ENCODE assay signal across 8 cellular contexts in the genomic region with DNA sequence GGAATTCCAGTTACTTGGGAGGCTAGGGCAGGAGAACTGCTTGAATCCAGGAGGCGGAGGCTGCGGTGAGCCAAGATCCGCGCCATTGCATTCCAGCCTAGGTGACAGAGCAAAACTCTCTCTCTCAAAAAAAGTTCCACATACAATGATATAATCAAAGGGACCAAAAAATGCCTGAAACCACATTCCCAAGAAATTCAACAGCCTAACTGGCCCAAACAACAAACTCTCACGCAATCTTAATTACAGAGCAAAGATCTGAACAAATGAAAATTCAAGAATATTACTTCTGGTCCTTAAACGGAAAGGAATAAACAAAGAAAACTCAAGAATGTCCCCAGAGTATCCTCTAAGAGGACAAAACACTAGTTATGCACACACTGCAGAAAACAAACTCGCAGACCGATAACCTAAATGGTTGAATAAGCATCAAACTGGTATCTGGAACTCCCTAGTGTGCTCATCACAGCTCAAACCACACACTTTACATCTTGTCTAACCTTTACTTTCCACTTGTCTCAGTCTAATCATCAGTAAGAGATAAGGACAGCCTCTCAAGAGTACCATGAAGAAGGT. TPM values are rescaled to one million over a fixed set of nuclear protein-coding genes. Genes with fewer than 3 reads are reported as not detected.
DNase-seq lines count a peak whose midpoint lies in the region; ATAC-seq and TF ChIP-seq lines count a peak whose summit lies in the region.

No MANE protein-coding gene starts in this region.

- intact Hi-C loops in heart left ventricle (cut with DNase I) (loop anchor here in 1 of 10 donors (5.0 kb wide), 1 partner anchor 32 kb away; a partner anchor contains a TSS), cardiac septum (cut with DNase I) (no loop called here), uterus (cut with DNase I; ENCODE audit: low total_unique reads) (no loop called here)

- no peaks in the 10 kb centered on the region for H3K9me3 Mint-ChIP-seq in WTC11

- DNase-seq in heart left ventricle (no peak), cardiac septum (ENCODE audit: low spot score) (no peak), WTC11 (ENCODE audit: low spot score) (no peak), uterus (no peak), NCI-H1105 (lab: John Stamatoyannopoulos, UW) (no peak), DMS153 (lab: John Stamatoyannopoulos, UW) (no peak), middle frontal gyrus (ENCODE audit: extremely low spot score, low spot score) (no peak)

- H3K9ac ChIP-seq in iPS-20b (ENCODE audit: low read depth, low read length) = peak overlapping the region; percentile 4; the same call in 1 of the 2 replicates

- CTCF ChIA-PET in WTC11 (lab: Charles Lee) = interaction anchor here (0.5 to 8.4 kb wide), 3 partner anchors 22 to 33 kb away, joined by 3 to 89 read pairs (median 4); no protein-coding TSS in a partner anchor

- peak overlapping the region; percentile 88 for H3K4me3 Mint-ChIP-seq in WTC11

- peaks cover 23% of the 10 kb centered on the region for H3K36me3 Mint-ChIP-seq in WTC11

- no peaks in the 10 kb centered on the region for H3K27me3 ChIP-seq in heart left ventricle
- H3K27me3 ChIP-seq in iPS-20b (ENCODE audit: insufficient read depth, low read length) = no peaks in the 10 kb centered on the region
- no peaks in the 10 kb centered on the region for H3K27me3 ChIP-seq in uterus

- POLR2A ChIA-PET in WTC11 (lab: Charles Lee) = no interaction called here

- ATAC-seq in heart left ventricle (no peak), WTC11 (no peak)

- no peaks in the 10 kb centered on the region for H3K9me3 ChIP-seq in heart left ventricle
- H3K9me3 ChIP-seq in iPS-20b (ENCODE audit: insufficient read depth, low read depth, low read length) = no peaks in the 10 kb centered on the region
- no peaks in the 10 kb centered on the region for H3K9me3 ChIP-seq in uterus

- 50 to 62% (median 55%) methylated on average over 8 of the region's 8 CpGs for WGBS in heart left ventricle, 4 donors

- peak overlapping the region; percentile 69 for H3K27ac Mint-ChIP-seq in WTC11

- TF ChIP-seq CTCF in heart left ventricle (IDR thresholded peaks at IDR 0.05) (no peak), WTC11 (IDR thresholded peaks at IDR 0.05) (no peak), uterus (IDR thresholded peaks at IDR 0.05) (no peak)

- no peak for TF ChIP-seq POLR2A in heart left ventricle (IDR thresholded peaks at IDR 0.05)
- TF ChIP-seq POLR2A in uterus (IDR thresholded peaks at IDR 0.05) = no peak

- peaks cover 38% of the 10 kb centered on the region for H3K4me1 Mint-ChIP-seq in WTC11

- H3K27ac ChIP-seq in heart left ventricle (peak overlapping the region in 8 of 12 donors; percentile 3 to 92 (median 22)), iPS-20b (ENCODE audit: low read length) (no peak overlapping the region), uterus (no peak overlapping the region)

- no peaks in the 10 kb centered on the region for H3K27me3 Mint-ChIP-seq in WTC11 (ENCODE audit: low read depth)

- H3K4me3 ChIP-seq in heart left ventricle (peak overlapping the region in 11 of 12 donors; percentile 3 to 100 (median 93)), iPS-20b (ENCODE audit: low read length) (peak overlapping the region; percentile 97), uterus (peak overlapping the region; percentile 83 to 98)

- H3K36me3 ChIP-seq in heart left ventricle (peaks cover 0 to 40% (median 38%) of the 10 kb centered on the region in 9 donors), iPS-20b (ENCODE audit: insufficient read depth, low read depth, low read length) (peaks cover 40% of the 10 kb centered on the region), uterus (no peaks in the 10 kb centered on the region)

- peaks cover 0 to 61% (median 44%) of the 10 kb centered on the region in 12 donors for H3K4me1 ChIP-seq in heart left ventricle
- 0 out of 2 replicates have a peak, but pooled peaks cover 5% of the 10 kb centered on the region for H3K4me1 ChIP-seq in iPS-20b (ENCODE audit: insufficient read depth, low read length)
- no peaks in the 10 kb centered on the region for H3K4me1 ChIP-seq in uterus

TF ChIP-seq in WTC11, 78 proteins besides CTCF, POLR2A, EP300 and RAD21:
- TF ChIP-seq FOXP1 (CRISPR knock-in tag; IDR thresholded peaks at IDR 0.05; ENCODE audit: borderline replicate concordance) = no peak
- TF ChIP-seq, protein P1, sequence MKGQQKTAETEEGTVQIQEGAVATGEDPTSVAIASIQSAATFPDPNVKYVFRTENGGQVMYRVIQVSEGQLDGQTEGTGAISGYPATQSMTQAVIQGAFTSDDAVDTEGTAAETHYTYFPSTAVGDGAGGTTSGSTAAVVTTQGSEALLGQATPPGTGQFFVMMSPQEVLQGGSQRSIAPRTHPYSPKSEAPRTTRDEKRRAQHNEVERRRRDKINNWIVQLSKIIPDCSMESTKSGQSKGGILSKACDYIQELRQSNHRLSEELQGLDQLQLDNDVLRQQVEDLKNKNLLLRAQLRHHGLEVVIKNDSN (CRISPR knock-in tag; IDR thresholded peaks at IDR 0.05) = no peak
- TF ChIP-seq, protein P2, sequence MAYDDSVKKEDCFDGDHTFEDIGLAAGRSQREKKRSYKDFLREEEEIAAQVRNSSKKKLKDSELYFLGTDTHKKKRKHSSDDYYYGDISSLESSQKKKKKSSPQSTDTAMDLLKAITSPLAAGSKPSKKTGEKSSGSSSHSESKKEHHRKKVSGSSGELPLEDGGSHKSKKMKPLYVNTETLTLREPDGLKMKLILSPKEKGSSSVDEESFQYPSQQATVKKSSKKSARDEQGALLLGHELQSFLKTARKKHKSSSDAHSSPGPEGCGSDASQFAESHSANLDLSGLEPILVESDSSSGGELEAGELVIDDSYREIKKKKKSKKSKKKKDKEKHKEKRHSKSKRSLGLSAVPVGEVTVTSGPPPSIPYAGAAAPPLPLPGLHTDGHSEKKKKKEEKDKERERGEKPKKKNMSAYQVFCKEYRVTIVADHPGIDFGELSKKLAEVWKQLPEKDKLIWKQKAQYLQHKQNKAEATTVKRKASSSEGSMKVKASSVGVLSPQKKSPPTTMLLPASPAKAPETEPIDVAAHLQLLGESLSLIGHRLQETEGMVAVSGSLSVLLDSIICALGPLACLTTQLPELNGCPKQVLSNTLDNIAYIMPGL (CRISPR knock-in tag; IDR thresholded peaks at IDR 0.05) = no peak
- TF ChIP-seq, protein P3, sequence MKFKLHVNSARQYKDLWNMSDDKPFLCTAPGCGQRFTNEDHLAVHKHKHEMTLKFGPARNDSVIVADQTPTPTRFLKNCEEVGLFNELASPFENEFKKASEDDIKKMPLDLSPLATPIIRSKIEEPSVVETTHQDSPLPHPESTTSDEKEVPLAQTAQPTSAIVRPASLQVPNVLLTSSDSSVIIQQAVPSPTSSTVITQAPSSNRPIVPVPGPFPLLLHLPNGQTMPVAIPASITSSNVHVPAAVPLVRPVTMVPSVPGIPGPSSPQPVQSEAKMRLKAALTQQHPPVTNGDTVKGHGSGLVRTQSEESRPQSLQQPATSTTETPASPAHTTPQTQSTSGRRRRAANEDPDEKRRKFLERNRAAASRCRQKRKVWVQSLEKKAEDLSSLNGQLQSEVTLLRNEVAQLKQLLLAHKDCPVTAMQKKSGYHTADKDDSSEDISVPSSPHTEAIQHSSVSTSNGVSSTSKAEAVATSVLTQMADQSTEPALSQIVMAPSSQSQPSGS (CRISPR knock-in tag; IDR thresholded peaks at IDR 0.05; ENCODE audit: borderline replicate concordance, low read depth) = no peak
- TF ChIP-seq JUN (CRISPR knock-in tag; IDR thresholded peaks at IDR 0.05) = no peak

RNA-seq across cellular contexts. Expression of a gene that starts 3.7 kb away (rescaled TPM):
- total RNA-seq in heart left ventricle (100 to 1,000 TPM in 4 of 9 donors, 10 to 100 TPM in 5; 53.8 to 164 (median 92.6) TPM), cardiac septum (77.6 TPM), WTC11 (2021) (110 to 111 TPM (median 110 TPM) in 3 replicates), uterus (100 to 1,000 TPM in 3 of 4 donors, 10 to 100 TPM in 1; 63.5 to 181 (median 156) TPM)
- 10 to 100 TPM; 42.1 to 42.4 TPM for polyA plus RNA-seq in heart left ventricle

RNA-seq across cellular contexts. Expression of a gene that starts 29.0 kb away (rescaled TPM):
- total RNA-seq in heart left ventricle (100 to 1,000 TPM in 7 of 9 donors, 10 to 100 TPM in 2; 85.1 to 862 (median 174) TPM), cardiac septum (14.9 TPM), WTC11 (2021) (4.5 to 5.4 TPM (median 5.2 TPM) in 3 replicates), uterus (1 to 10 TPM in 2 of 4 donors, under 1 TPM in 1, not detected in 1; 0.29 to 8.6 (median 4.1) TPM)
- polyA plus RNA-seq in heart left ventricle = 100 to 1,000 TPM; 214 to 262 TPM

RNA-seq across cellular contexts. Expression of a gene that starts 31.3 kb away (rescaled TPM):
- 10 to 100 TPM in 4 of 9 donors, 1 to 10 TPM in 5; 5.9 to 23.1 (median 8.3) TPM for total RNA-seq in heart left ventricle
- polyA plus RNA-seq in heart left ventricle = 10 to 100 TPM; 11.0 to 24.9 TPM
- 8.9 TPM for total RNA-seq in cardiac septum
- 223 to 260 TPM (median 229 TPM) in 3 replicates for total RNA-seq in WTC11 (2021)
- 100 to 1,000 TPM in 1 of 4 donors, 10 to 100 TPM in 3; 11.0 to 122 (median 38.0) TPM for total RNA-seq in uterus

RNA-seq across cellular contexts. Expression of a gene that starts 38.6 kb away (rescaled TPM):
- not detected for total RNA-seq in heart left ventricle
- polyA plus RNA-seq in heart left ventricle = not detected
- total RNA-seq in cardiac septum = not detected
- 14.0 to 28.9 TPM (median 16.4 TPM) in 3 replicates for total RNA-seq in WTC11 (2021)
- total RNA-seq in uterus = not detected

Comparison
In these comparisons a context has a peak if more than half of its experiments do, and no peak if none do; other contexts are left out.
1. H3K27ac ChIP-seq: peak in heart left ventricle (8 of 12); none in iPS-20b (single experiment) and uterus (0 of 2).
2. Peak in every context shown above with its lines, with median percentiles within 50 percentile points of each other: H3K4me3 ChIP-seq.